8 cellular contexts compared by ENCODE assay signal in the genomic region with DNA sequence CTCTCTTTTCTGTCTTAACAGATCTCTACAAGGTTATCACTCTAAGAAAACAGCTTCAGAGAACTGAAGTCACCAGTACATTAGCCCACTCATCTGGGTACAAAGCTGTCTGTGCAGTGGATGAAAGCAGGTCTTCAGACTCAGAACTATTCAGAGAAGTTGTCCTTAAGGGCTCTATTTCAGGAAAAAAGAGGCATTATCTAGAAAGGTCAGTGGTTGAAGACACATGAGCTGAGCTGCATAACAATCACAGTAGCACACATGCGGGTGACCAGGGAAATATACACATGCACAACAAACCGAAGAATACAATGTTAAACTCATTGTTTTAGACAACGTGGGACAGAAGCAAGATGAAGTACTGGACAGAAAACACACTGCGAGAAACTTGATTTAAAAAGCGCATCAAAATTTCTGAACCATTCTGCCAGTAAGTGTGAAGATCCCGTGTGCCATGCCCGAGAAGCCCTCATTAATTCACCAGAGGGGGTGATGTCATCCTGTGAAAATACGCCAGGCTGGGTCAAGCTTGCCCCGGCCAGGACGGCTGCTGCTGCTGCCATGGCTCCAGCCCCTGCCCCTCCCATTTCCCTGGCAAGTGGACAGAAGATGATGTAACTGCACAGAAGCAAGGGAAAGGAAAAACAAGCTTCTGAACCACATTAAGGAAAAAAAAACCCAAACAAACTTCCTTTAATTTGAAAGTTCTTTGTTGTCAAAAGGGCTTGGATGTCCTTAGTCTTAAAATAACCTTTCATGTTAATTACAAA. TPM values are rescaled to one million over a fixed set of nuclear protein-coding genes. Genes with fewer than 3 reads are reported as not detected.
DNase-seq lines count a peak whose midpoint lies in the region; ATAC-seq and TF ChIP-seq lines count a peak whose summit lies in the region.

No MANE protein-coding gene starts in this region.

- H2BK5ac ChIP-seq in H9 (ENCODE audit: insufficient read length, low read length), result no peak overlapping the region

- no TSS peak for BruUV-seq in PC-9 (replicated peaks; lab: Mats Ljungman, UMichigan)

- no peaks in the 10 kb centered on the region for H3K23me2 ChIP-seq in H9 (ENCODE audit: insufficient read length, low read depth, low read length, poor library complexity, severe bottlenecking)

- H2BK20ac ChIP-seq in H9 (ENCODE audit: low read depth, low read length, poor library complexity, severe bottlenecking), result no peak overlapping the region

- no peaks in the 10 kb centered on the region for H3K9me2 ChIP-seq in PC-9 (ENCODE audit: insufficient read depth)

- H2BK12ac ChIP-seq in H9 (ENCODE audit: insufficient read length, low read depth, low read length), result no peak overlapping the region

- H4K20me1 ChIP-seq in PC-9 (ENCODE audit: insufficient read depth), result peaks cover 25% of the 10 kb centered on the region
- no peaks in the 10 kb centered on the region for H4K20me1 ChIP-seq in H9 (ENCODE audit: control insufficient read depth, insufficient read depth, insufficient read length)

- in situ Hi-C loops in Caki2 (cut with HindIII; ENCODE audit: low pct_unique_long_range_greater_than_20kb, low sequenced_read_pairs), result no loop called here

- H4K5ac ChIP-seq in H9 (ENCODE audit: insufficient read length, low read depth, low read length), result no peak overlapping the region

- H3K36me3 ChIP-seq in PC-9 (ENCODE audit: low read depth), result peaks cover 13% of the 10 kb centered on the region

- no peak overlapping the region for H3K18ac ChIP-seq in H9 (ENCODE audit: insufficient read length, low read depth, low read length)

- H3K9me3 ChIP-seq in PC-9 (ENCODE audit: insufficient read depth, low read depth) (no peaks in the 10 kb centered on the region), H9 (ENCODE audit: control insufficient read depth, low read depth, low read length) (no peaks in the 10 kb centered on the region)

- peak overlapping the region; percentile 59 for H3K27ac ChIP-seq in PC-9
- H3K27ac ChIP-seq in H9 (ENCODE audit: insufficient read length, low read depth, low read length), result no peak overlapping the region

- H3K4me3 Mint-ChIP-seq in activated T-helper 17 cell treated with anti-CD3 and anti-CD28 coated beads, Interleukin-2, amount 50 U/mL, for 72 hours, result no peak overlapping the region
- H3K4me3 Mint-ChIP-seq in activated CD8-positive, alpha-beta memory T cell treated with anti-CD3 and anti-CD28 coated beads, Interleukin-2, amount 10 ng/mL, durations not matched to agents 7 days and 5 days, result no peak overlapping the region
- no peak overlapping the region for H3K4me3 Mint-ChIP-seq in H9

- H3K4me2 ChIP-seq in PC-9 (no peak overlapping the region), H9 (ENCODE audit: insufficient read depth, insufficient read length, low read length) (no peak overlapping the region)

- no peak overlapping the region for H3K56ac ChIP-seq in H9 (ENCODE audit: insufficient read length, low read depth, low read length)

- H3K79me2 ChIP-seq in PC-9 (ENCODE audit: low read depth) (peaks cover 30% of the 10 kb centered on the region), H9 (ENCODE audit: insufficient read depth, low read length) (peaks cover 11% of the 10 kb centered on the region; the same call in 1 of the 2 replicates)

- H3K27ac Mint-ChIP-seq in activated T-helper 17 cell treated with anti-CD3 and anti-CD28 coated beads, Interleukin-2, amount 50 U/mL, for 72 hours, result no peak overlapping the region
- no peak overlapping the region for H3K27ac Mint-ChIP-seq in activated CD8-positive, alpha-beta memory T cell treated with anti-CD3 and anti-CD28 coated beads, Interleukin-2, amount 10 ng/mL, durations not matched to agents 7 days and 5 days
- H3K27ac Mint-ChIP-seq in H9, result peak overlapping the region in 1 of 3 experiments; percentile 65; a peak in 2 of 7 replicates

- H3K23ac ChIP-seq in H9 (ENCODE audit: insufficient read length, low read depth, low read length), result no peak overlapping the region

- CTCF ChIA-PET in PC-9 (lab: Charles Lee), result interaction anchor here (0.5 to 1.7 kb wide), 9 partner anchors 10 to 432 kb away, joined by 3 to 21 read pairs (median 5); a partner anchor contains a TSS
- CTCF ChIA-PET in activated CD8-positive, alpha-beta memory T cell treated with anti-CD3 and anti-CD28 coated beads, Interleukin-2, amount 10 ng/mL, durations not matched to agents 7 days and 5 days (lab: Charles Lee), result interaction anchor here (0.5 to 7.8 kb wide), 12 partner anchors 10 to 334 kb away, joined by 3 to 84 read pairs (median 8); a partner anchor contains a TSS

- peaks cover 30% of the 10 kb centered on the region for H3F3A ChIP-seq in PC-9 (ENCODE audit: insufficient read depth, low read depth)

- H3K27me3 ChIP-seq in PC-9 (ENCODE audit: insufficient read depth, low read depth) (no peaks in the 10 kb centered on the region), H9 (ENCODE audit: insufficient read depth, low read length) (no peaks in the 10 kb centered on the region)

- POLR2A ChIA-PET in PC-9 (lab: Charles Lee; ENCODE audit: unreplicated experiment), result interaction anchor here (0.6 to 0.7 kb wide), 3 partner anchors 15 to 179 kb away, joined by 4 to 9 read pairs (median 4); no protein-coding TSS in a partner anchor

- DNase-seq in Caki2 (ENCODE audit: low read depth), result peak; percentile 82
- peak; percentile 39 to 80 for DNase-seq in PC-9
- DNase-seq in epithelial cell of esophagus (ENCODE audit: low read depth), result peak; percentile 79
- DNase-seq in middle frontal gyrus (ENCODE audit: extremely low spot score, low spot score), result peak; percentile 86
- DNase-seq in activated CD8-positive, alpha-beta memory T cell treated with anti-CD3 and anti-CD28 coated beads, Interleukin-2, amount 10 ng/mL, durations not matched to agents 7 days and 5 days, result no peak
- no peak for DNase-seq in NCI-H2171 (lab: John Stamatoyannopoulos, UW)
- DNase-seq in H9, result no peak

- no peak overlapping the region for H4K8ac ChIP-seq in H9 (replicated peaks; ENCODE audit: insufficient read length, low read depth, low read length)

- no peak overlapping the region for H3K9ac ChIP-seq in H9 (ENCODE audit: extremely low read depth, insufficient read length, low read length)

- H3K79me1 ChIP-seq in H9 (ENCODE audit: insufficient read depth, low read depth, low read length, poor library complexity, severe bottlenecking), result peaks cover 14% of the 10 kb centered on the region

- no peak overlapping the region for H2BK120ac ChIP-seq in H9 (ENCODE audit: low read depth, low read length, poor library complexity, severe bottlenecking)

- H2BK15ac ChIP-seq in H9 (ENCODE audit: low read depth, low read length), result no peak overlapping the region

- no peak overlapping the region for H4K91ac ChIP-seq in H9 (ENCODE audit: insufficient read length, low read depth, low read length)

- no peak for TF ChIP-seq CTCF in PC-9 (conservative IDR thresholded peaks at IDR 0.05)
- no peak for TF ChIP-seq CTCF in epithelial cell of esophagus (IDR thresholded peaks at IDR 0.05; ENCODE audit: insufficient read depth, low read depth, low read length, missing control alignments)
- TF ChIP-seq CTCF in H9 (conservative IDR thresholded peaks at IDR 0.05), result no peak

- H3T11ph ChIP-seq in H9 (ENCODE audit: low read length), result no peak overlapping the region

- H3K4ac ChIP-seq in H9 (ENCODE audit: low read depth, low read length), result no peak overlapping the region

- no peak overlapping the region for H3K4me3 ChIP-seq in PC-9
- no peak overlapping the region for H3K4me3 ChIP-seq in epithelial cell of esophagus (ENCODE audit: low read length)

- WGBS in H9 (ENCODE audit: extremely low coverage, insufficient read length, low lambda C conversion rate), result no CpG with 5 or more reads among the region's 10 CpGs

- H3K14ac ChIP-seq in H9 (ENCODE audit: insufficient read depth, low read length), result no peak overlapping the region

- peaks cover 11% of the 10 kb centered on the region for H3K4me1 Mint-ChIP-seq in activated T-helper 17 cell treated with anti-CD3 and anti-CD28 coated beads, Interleukin-2, amount 50 U/mL, for 72 hours
- H3K4me1 Mint-ChIP-seq in activated CD8-positive, alpha-beta memory T cell treated with anti-CD3 and anti-CD28 coated beads, Interleukin-2, amount 10 ng/mL, durations not matched to agents 7 days and 5 days, result peaks cover 31% of the 10 kb centered on the region
- H3K4me1 Mint-ChIP-seq in H9, result peaks cover 18 to 24% of the 10 kb centered on the region in 2 experiments

- intact Hi-C loops in PC-9 (cut with micrococcal nuclease; ENCODE audit: unreplicated experiment), result loop anchor here (5.0 kb wide), 2 partner anchors 131 to 134 kb away; no protein-coding TSS in a partner anchor

- no peaks in the 10 kb centered on the region for H3K9me3 Mint-ChIP-seq in activated T-helper 17 cell treated with anti-CD3 and anti-CD28 coated beads, Interleukin-2, amount 50 U/mL, for 72 hours
- H3K9me3 Mint-ChIP-seq in activated CD8-positive, alpha-beta memory T cell treated with anti-CD3 and anti-CD28 coated beads, Interleukin-2, amount 10 ng/mL, durations not matched to agents 7 days and 5 days (ENCODE audit: low read depth), result no peaks in the 10 kb centered on the region
- H3K9me3 Mint-ChIP-seq in H9, result no peaks in the 10 kb centered on the region

- ATAC-seq in activated T-helper 17 cell treated with anti-CD3 and anti-CD28 coated beads, Interleukin-2, amount 50 U/mL, for 72 hours (replicated peaks), result no peak
- ATAC-seq in activated CD8-positive, alpha-beta memory T cell treated with anti-CD3 and anti-CD28 coated beads, Interleukin-2, amount 10 ng/mL, durations not matched to agents 7 days and 5 days, result no peak

- H2AFZ ChIP-seq in PC-9, result no peak overlapping the region
- H2AFZ ChIP-seq in H9 (ENCODE audit: low read length), result no peak overlapping the region

- no peaks in the 10 kb centered on the region for H3K27me3 Mint-ChIP-seq in activated T-helper 17 cell treated with anti-CD3 and anti-CD28 coated beads, Interleukin-2, amount 50 U/mL, for 72 hours
- H3K27me3 Mint-ChIP-seq in activated CD8-positive, alpha-beta memory T cell treated with anti-CD3 and anti-CD28 coated beads, Interleukin-2, amount 10 ng/mL, durations not matched to agents 7 days and 5 days, result no peaks in the 10 kb centered on the region
- H3K27me3 Mint-ChIP-seq in H9 (ENCODE audit: low read depth), result no peaks in the 10 kb centered on the region

- H3K36me3 Mint-ChIP-seq in activated T-helper 17 cell treated with anti-CD3 and anti-CD28 coated beads, Interleukin-2, amount 50 U/mL, for 72 hours (ENCODE audit: low read depth), result peaks cover 97% of the 10 kb centered on the region
- H3K36me3 Mint-ChIP-seq in activated CD8-positive, alpha-beta memory T cell treated with anti-CD3 and anti-CD28 coated beads, Interleukin-2, amount 10 ng/mL, durations not matched to agents 7 days and 5 days, result peaks cover 51% of the 10 kb centered on the region
- peaks cover 27 to 73% (median 73%) of the 10 kb centered on the region in 3 experiments; a peak in 6 of 7 replicates for H3K36me3 Mint-ChIP-seq in H9 (ENCODE audit: insufficient read depth in 1 of 3, low read depth in 3 of 3)

- H3K4me1 ChIP-seq in PC-9 (replicated peaks; ENCODE audit: insufficient read depth), result peaks cover 28% of the 10 kb centered on the region
- H3K4me1 ChIP-seq in H9 (ENCODE audit: insufficient read depth, low read length), result no peaks in the 10 kb centered on the region

- no peak overlapping the region for H2AK5ac ChIP-seq in H9 (ENCODE audit: insufficient read length, low read length)

RNA-seq across cellular contexts. Expression of a gene that starts 10.1 kb away (rescaled TPM):
- 45.7 and 66.9 TPM in 2 replicates for total RNA-seq in Caki2 (2014; rRNA removed; shearing (Covaris generic); ENCODE audit: low replicate concordance)
- total RNA-seq in PC-9 (2021), result 92.7 and 109 TPM in 2 replicates
- 10 to 100 TPM; 61.0 to 67.3 TPM for total RNA-seq in activated T-helper 17 cell treated with anti-CD3 and anti-CD28 coated beads, Interleukin-2, amount 50 U/mL, for 72 hours
- 10 to 100 TPM; 71.6 to 81.0 TPM for total RNA-seq in activated CD8-positive, alpha-beta memory T cell treated with anti-CD3 and anti-CD28 coated beads, Interleukin-2, amount 10 ng/mL, durations not matched to agents 7 days and 5 days
- total RNA-seq in H9 (2021), result 94.2 and 100 TPM in 2 replicates

RNA-seq across cellular contexts. Expression of a gene that starts 44.8 kb away (rescaled TPM):
- 14.3 and 16.2 TPM in 2 replicates for total RNA-seq in Caki2 (2014; rRNA removed; shearing (Covaris generic); ENCODE audit: low replicate concordance)
- total RNA-seq in PC-9 (2021), result 81.3 and 105 TPM in 2 replicates
- 1 to 10 TPM; 2.0 to 3.2 TPM for total RNA-seq in activated T-helper 17 cell treated with anti-CD3 and anti-CD28 coated beads, Interleukin-2, amount 50 U/mL, for 72 hours
- total RNA-seq in activated CD8-positive, alpha-beta memory T cell treated with anti-CD3 and anti-CD28 coated beads, Interleukin-2, amount 10 ng/mL, durations not matched to agents 7 days and 5 days, result 1 to 10 TPM; 1.1 to 1.2 TPM
- total RNA-seq in H9 (2021), result 39.8 and 40.5 TPM in 2 replicates

Comparison
In these comparisons a context has a peak if more than half of its experiments do, and no peak if none do; other contexts are left out.
1. DNase-seq: peak in Caki2 (single experiment), PC-9 (2 of 2), epithelial cell of esophagus (single experiment) and middle frontal gyrus (single experiment); none in activated CD8-positive, alpha-beta memory T cell treated with anti-CD3 and anti-CD28 coated beads, Interleukin-2, amount 10 ng/mL, durations not matched to agents 7 days and 5 days (single experiment), NCI-H2171 (single experiment) and H9 (single experiment).